Comparison of ENCODE assay signal across 8 cellular contexts in the genomic region with DNA sequence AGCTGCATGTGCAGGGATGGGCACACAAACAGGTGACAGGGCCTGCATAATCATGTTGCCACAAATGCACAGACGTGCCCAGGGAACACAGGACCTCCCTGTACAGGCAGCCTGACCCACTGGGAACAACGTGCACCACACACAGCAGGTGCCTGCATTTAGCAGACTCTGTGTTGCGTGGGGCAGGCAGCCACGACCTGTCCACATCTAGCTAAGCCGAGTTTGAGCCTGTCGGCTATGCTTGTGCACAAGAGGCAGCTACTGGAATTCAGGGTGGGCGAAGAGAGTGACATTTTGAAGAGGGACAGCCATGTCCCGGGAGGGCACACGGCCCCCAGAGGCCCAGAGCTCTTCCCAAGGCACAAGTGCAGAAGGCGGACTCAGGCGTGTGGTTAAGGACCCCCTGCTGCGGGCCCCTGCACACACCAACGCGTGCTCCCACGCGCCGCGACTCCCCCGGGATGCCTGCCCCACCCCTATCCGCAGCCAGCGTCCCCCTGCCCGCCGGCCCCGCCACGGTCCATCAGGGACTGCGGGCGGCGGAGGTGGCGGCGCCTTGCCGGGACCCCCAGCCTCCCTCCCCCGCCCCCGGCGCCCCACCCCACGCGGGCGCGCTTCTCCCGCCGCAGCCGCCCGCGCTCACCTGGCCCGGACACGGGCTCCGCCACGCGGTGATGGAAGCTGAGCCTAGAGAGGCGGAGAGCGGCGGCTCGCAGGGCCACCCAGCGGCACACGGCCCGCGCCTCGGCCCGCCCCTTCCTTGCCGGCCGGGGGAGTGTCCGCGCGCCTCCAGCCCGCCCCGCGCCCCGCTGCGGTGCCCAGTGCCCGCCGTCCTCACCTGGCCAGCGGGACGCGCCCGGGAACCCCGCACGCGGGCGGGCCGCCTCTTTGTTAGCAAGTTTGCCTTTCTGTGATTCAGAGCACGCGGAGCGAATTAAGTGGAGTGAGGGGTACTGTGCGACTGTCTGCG.
DNase-seq lines count a peak whose midpoint lies in the region; ATAC-seq and TF ChIP-seq lines count a peak whose summit lies in the region.

No MANE protein-coding gene starts in this region.

- peak overlapping the region; percentile 45 for H3K4me3 ChIP-seq in cardiac muscle cell
- H3K4me3 ChIP-seq in Peyer's patch, result peak overlapping the region in 2 of 4 donors; percentile 36 to 38

- intact Hi-C loops in activated T-helper 2 cell treated with anti-CD3 and anti-CD28 coated beads, Interferon-gamma antibody, Interleukin-2, Interleukin-4, amounts not matched to agents 10 μg/mL and 5 μg/mL and 100 μg/mL, durations not matched to agents 14 hours and 24 hours and 36 hours (cut with micrococcal nuclease), result no loop called here

- no peaks in the 10 kb centered on the region for H3K9me3 Mint-ChIP-seq in progenitor cell of endocrine pancreas (ENCODE audit: low read depth)
- no peaks in the 10 kb centered on the region for H3K9me3 Mint-ChIP-seq in activated T-helper 2 cell treated with anti-CD3 and anti-CD28 coated beads, Interferon-gamma antibody, Interleukin-2, Interleukin-4, amounts not matched to agents 10 μg/mL and 5 μg/mL and 100 μg/mL, durations not matched to agents 14 hours and 24 hours and 36 hours

- H3K4me3 Mint-ChIP-seq in progenitor cell of endocrine pancreas (ENCODE audit: low read depth), result peak overlapping the region; percentile 69
- no peak overlapping the region for H3K4me3 Mint-ChIP-seq in activated T-helper 2 cell treated with anti-CD3 and anti-CD28 coated beads, Interferon-gamma antibody, Interleukin-2, Interleukin-4, amounts not matched to agents 10 μg/mL and 5 μg/mL and 100 μg/mL, durations not matched to agents 14 hours and 24 hours and 36 hours (ENCODE audit: low read depth)

- peaks cover 35% of the 10 kb centered on the region for H3K27me3 Mint-ChIP-seq in progenitor cell of endocrine pancreas
- H3K27me3 Mint-ChIP-seq in activated T-helper 2 cell treated with anti-CD3 and anti-CD28 coated beads, Interferon-gamma antibody, Interleukin-2, Interleukin-4, amounts not matched to agents 10 μg/mL and 5 μg/mL and 100 μg/mL, durations not matched to agents 14 hours and 24 hours and 36 hours (ENCODE audit: low read depth), result peaks cover 19% of the 10 kb centered on the region

- peaks cover 9% of the 10 kb centered on the region for H3K4me1 Mint-ChIP-seq in progenitor cell of endocrine pancreas (ENCODE audit: low read depth)
- no peaks in the 10 kb centered on the region for H3K4me1 Mint-ChIP-seq in activated T-helper 2 cell treated with anti-CD3 and anti-CD28 coated beads, Interferon-gamma antibody, Interleukin-2, Interleukin-4, amounts not matched to agents 10 μg/mL and 5 μg/mL and 100 μg/mL, durations not matched to agents 14 hours and 24 hours and 36 hours (ENCODE audit: low read depth)

- no peak for TF ChIP-seq POLR2A in Peyer's patch (IDR thresholded peaks at IDR 0.05)

- in situ Hi-C loops in G401 (cut with HindIII; ENCODE audit: low sequenced_read_pairs), result no loop called here

- peak overlapping the region; percentile 21 for H3K27ac Mint-ChIP-seq in progenitor cell of endocrine pancreas
- no peak overlapping the region for H3K27ac Mint-ChIP-seq in activated T-helper 2 cell treated with anti-CD3 and anti-CD28 coated beads, Interferon-gamma antibody, Interleukin-2, Interleukin-4, amounts not matched to agents 10 μg/mL and 5 μg/mL and 100 μg/mL, durations not matched to agents 14 hours and 24 hours and 36 hours

- no peak for ATAC-seq in HG03460 (IDR thresholded peaks at IDR 0.05; ENCODE audit: unreplicated experiment)

- H3K9me3 ChIP-seq in cardiac muscle cell (ENCODE audit: low read depth), result no peaks in the 10 kb centered on the region
- no peaks in the 10 kb centered on the region for H3K9me3 ChIP-seq in Peyer's patch

- DNase-seq in G401 (ENCODE audit: low spot score) (peak; percentile 12), NCI-H69 (lab: John Stamatoyannopoulos, UW) (peak; percentile 85), cardiac muscle cell (ENCODE audit: low read depth in 1 of 2, low spot score in 1 of 2) (peak; percentile 10 to 72), progenitor cell of endocrine pancreas (ENCODE audit: low spot score, unreplicated experiment) (peak; percentile 55), HCEC 1CT (no peak), Peyer's patch (no peak)
- no peak for DNase-seq in activated T-helper 2 cell treated with anti-CD3 and anti-CD28 coated beads, Interferon-gamma antibody, Interleukin-2, Interleukin-4, amounts not matched to agents 10 μg/mL and 5 μg/mL and 100 μg/mL, durations not matched to agents 14 hours and 24 hours and 36 hours (ENCODE audit: low spot score)

- H3K36me3 ChIP-seq in cardiac muscle cell (no peaks in the 10 kb centered on the region), Peyer's patch (no peaks in the 10 kb centered on the region)

- H3K27ac ChIP-seq in cardiac muscle cell (no peak overlapping the region), Peyer's patch (no peak overlapping the region)

- TF ChIP-seq CTCF in cardiac muscle cell (IDR thresholded peaks at IDR 0.05; ENCODE audit: low read depth, low read length) (no peak), progenitor cell of endocrine pancreas (IDR thresholded peaks at IDR 0.05; ENCODE audit: unreplicated experiment) (peak; percentile 19), Peyer's patch (IDR thresholded peaks at IDR 0.05) (no peak)

- H3K4me1 ChIP-seq in cardiac muscle cell (ENCODE audit: low read depth), result peaks cover 5% of the 10 kb centered on the region
- H3K4me1 ChIP-seq in Peyer's patch, result peaks cover 0 to 7% (median 0%) of the 10 kb centered on the region in 4 donors

- H3K36me3 Mint-ChIP-seq in progenitor cell of endocrine pancreas (ENCODE audit: insufficient read depth), result no peaks in the 10 kb centered on the region
- H3K36me3 Mint-ChIP-seq in activated T-helper 2 cell treated with anti-CD3 and anti-CD28 coated beads, Interferon-gamma antibody, Interleukin-2, Interleukin-4, amounts not matched to agents 10 μg/mL and 5 μg/mL and 100 μg/mL, durations not matched to agents 14 hours and 24 hours and 36 hours (ENCODE audit: low read depth), result no peaks in the 10 kb centered on the region

- H3K27me3 ChIP-seq in cardiac muscle cell, result peaks cover 61% of the 10 kb centered on the region
- H3K27me3 ChIP-seq in Peyer's patch, result peaks cover 0 to 11% of the 10 kb centered on the region in 2 donors

Comparison
In these comparisons a context has a peak if more than half of its experiments do, and no peak if none do; other contexts are left out.
1. DNase-seq: peak in G401 (single experiment), NCI-H69 (single experiment), cardiac muscle cell (2 of 2) and progenitor cell of endocrine pancreas (single experiment); none in HCEC 1CT (single experiment), Peyer's patch (0 of 3) and activated T-helper 2 cell treated with anti-CD3 and anti-CD28 coated beads, Interferon-gamma antibody, Interleukin-2, Interleukin-4, amounts not matched to agents 10 μg/mL and 5 μg/mL and 100 μg/mL, durations not matched to agents 14 hours and 24 hours and 36 hours (single experiment).